2 cellular contexts compared by ENCODE assay signal in the genomic region with DNA sequence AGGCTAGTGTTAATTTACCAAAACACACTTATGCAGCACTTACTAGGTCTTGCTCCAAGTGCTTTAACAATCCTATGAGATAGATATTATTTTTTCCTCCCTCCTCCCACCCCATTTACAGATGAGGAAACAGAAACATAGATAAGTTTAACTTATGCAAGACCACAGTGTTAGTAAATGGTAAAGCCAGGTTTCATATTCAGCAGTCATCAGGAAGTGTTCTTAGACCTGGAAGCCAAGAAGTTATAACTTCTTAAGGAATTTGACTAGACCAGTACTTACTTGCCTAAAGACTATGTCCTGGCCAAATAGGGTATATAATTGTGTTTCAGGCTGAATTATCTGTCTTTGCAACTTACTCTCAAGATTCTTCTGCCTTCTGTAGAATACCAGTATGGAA.
TF ChIP-seq lines count a peak whose summit lies in the region.

No MANE protein-coding gene starts in this region.

TF ChIP-seq in IMR-90, 13 proteins besides CTCF, POLR2A, EP300 and RAD21:
- TF ChIP-seq, protein P1, sequence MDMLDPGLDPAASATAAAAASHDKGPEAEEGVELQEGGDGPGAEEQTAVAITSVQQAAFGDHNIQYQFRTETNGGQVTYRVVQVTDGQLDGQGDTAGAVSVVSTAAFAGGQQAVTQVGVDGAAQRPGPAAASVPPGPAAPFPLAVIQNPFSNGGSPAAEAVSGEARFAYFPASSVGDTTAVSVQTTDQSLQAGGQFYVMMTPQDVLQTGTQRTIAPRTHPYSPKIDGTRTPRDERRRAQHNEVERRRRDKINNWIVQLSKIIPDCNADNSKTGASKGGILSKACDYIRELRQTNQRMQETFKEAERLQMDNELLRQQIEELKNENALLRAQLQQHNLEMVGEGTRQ (IDR thresholded peaks at IDR 0.05; ENCODE audit: low read depth, low read length), result no peak
- TF ChIP-seq CEBPB (IDR thresholded peaks at IDR 0.05; ENCODE audit: low read depth, low read length) (no peak), MXI1 (IDR thresholded peaks at IDR 0.05; ENCODE audit: borderline replicate concordance, low read depth, low read length) (no peak), FOS (IDR thresholded peaks at IDR 0.05; ENCODE audit: low read depth, low read length) (no peak), MAZ (IDR thresholded peaks at IDR 0.05; ENCODE audit: borderline replicate concordance, low read depth, low read length) (no peak), CHD1 (IDR thresholded peaks at IDR 0.05; ENCODE audit: low read depth, low read length) (no peak), RFX5 (IDR thresholded peaks at IDR 0.05; ENCODE audit: low read depth, low read length) (no peak)
TF ChIP-seq in IMR-90: peak in this region for 0.

TF ChIP-seq in HepG2, 621 proteins besides CTCF, POLR2A, EP300 and RAD21:
- TF ChIP-seq ZNF737 (CRISPR knock-in tag; IDR thresholded peaks at IDR 0.05; ENCODE audit: borderline replicate concordance) (no peak), ZBTB3 (CRISPR knock-in tag; IDR thresholded peaks at IDR 0.05; ENCODE audit: borderline replicate concordance, low read depth) (no peak), SMAD9 (CRISPR knock-in tag; IDR thresholded peaks at IDR 0.05) (no peak), ZNF251 (CRISPR knock-in tag; IDR thresholded peaks at IDR 0.05) (no peak), TIGD3 (CRISPR knock-in tag; IDR thresholded peaks at IDR 0.05; ENCODE audit: borderline replicate concordance) (no peak), ZNF382 (CRISPR knock-in tag; IDR thresholded peaks at IDR 0.05; ENCODE audit: borderline replicate concordance) (no peak), RFX1 (IDR thresholded peaks at IDR 0.05) (no peak), ELF4 (CRISPR knock-in tag; IDR thresholded peaks at IDR 0.05; ENCODE audit: borderline replicate concordance) (no peak), MZF1 (CRISPR knock-in tag; IDR thresholded peaks at IDR 0.05; ENCODE audit: borderline replicate concordance) (no peak), HNRNPUL1 (IDR thresholded peaks at IDR 0.05; ENCODE audit: low read depth, low read length) (no peak), ARID5B (CRISPR knock-in tag; IDR thresholded peaks at IDR 0.05) (no peak), CHCHD3 (CRISPR knock-in tag; IDR thresholded peaks at IDR 0.05) (no peak), ZNF761 (CRISPR knock-in tag; conservative IDR thresholded peaks at IDR 0.05) (no peak), ZBTB20 (CRISPR knock-in tag; IDR thresholded peaks at IDR 0.05; ENCODE audit: borderline replicate concordance, low read depth) (no peak), ELK4 (CRISPR knock-in tag; IDR thresholded peaks at IDR 0.05; ENCODE audit: borderline replicate concordance) (no peak), CREB3 (CRISPR knock-in tag; IDR thresholded peaks at IDR 0.05) (no peak), ZNF121 (CRISPR knock-in tag; IDR thresholded peaks at IDR 0.05) (no peak)
- TF ChIP-seq, protein P2, sequence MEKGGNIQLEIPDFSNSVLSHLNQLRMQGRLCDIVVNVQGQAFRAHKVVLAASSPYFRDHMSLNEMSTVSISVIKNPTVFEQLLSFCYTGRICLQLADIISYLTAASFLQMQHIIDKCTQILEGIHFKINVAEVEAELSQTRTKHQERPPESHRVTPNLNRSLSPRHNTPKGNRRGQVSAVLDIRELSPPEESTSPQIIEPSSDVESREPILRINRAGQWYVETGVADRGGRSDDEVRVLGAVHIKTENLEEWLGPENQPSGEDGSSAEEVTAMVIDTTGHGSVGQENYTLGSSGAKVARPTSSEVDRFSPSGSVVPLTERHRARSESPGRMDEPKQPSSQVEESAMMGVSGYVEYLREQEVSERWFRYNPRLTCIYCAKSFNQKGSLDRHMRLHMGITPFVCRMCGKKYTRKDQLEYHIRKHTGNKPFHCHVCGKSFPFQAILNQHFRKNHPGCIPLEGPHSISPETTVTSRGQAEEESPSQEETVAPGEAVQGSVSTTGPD (CRISPR knock-in tag; IDR thresholded peaks at IDR 0.05), result no peak
- TF ChIP-seq, protein P3, sequence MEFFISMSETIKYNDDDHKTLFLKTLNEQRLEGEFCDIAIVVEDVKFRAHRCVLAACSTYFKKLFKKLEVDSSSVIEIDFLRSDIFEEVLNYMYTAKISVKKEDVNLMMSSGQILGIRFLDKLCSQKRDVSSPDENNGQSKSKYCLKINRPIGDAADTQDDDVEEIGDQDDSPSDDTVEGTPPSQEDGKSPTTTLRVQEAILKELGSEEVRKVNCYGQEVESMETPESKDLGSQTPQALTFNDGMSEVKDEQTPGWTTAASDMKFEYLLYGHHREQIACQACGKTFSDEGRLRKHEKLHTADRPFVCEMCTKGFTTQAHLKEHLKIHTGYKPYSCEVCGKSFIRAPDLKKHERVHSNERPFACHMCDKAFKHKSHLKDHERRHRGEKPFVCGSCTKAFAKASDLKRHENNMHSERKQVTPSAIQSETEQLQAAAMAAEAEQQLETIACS (CRISPR knock-in tag; IDR thresholded peaks at IDR 0.05), result no peak
